Comparison of ENCODE assay signal across 2 cellular contexts in genomic region chr7:3544202-3544601, GRCh38.
TF ChIP-seq lines count a peak whose summit lies in the region.

No MANE protein-coding gene starts in this region.

TF ChIP-seq in IMR-90, 13 proteins besides CTCF, POLR2A, EP300 and RAD21:
- TF ChIP-seq USF2 (IDR thresholded peaks at IDR 0.05; ENCODE audit: low read depth, low read length) = no peak
- TF ChIP-seq CHD1 (IDR thresholded peaks at IDR 0.05; ENCODE audit: low read depth, low read length) = no peak
- no peak for TF ChIP-seq MAZ (IDR thresholded peaks at IDR 0.05; ENCODE audit: borderline replicate concordance, low read depth, low read length)
- no peak for TF ChIP-seq RCOR1 (IDR thresholded peaks at IDR 0.05; ENCODE audit: insufficient replicate concordance, low read length)
- no peak for TF ChIP-seq CEBPB (IDR thresholded peaks at IDR 0.05; ENCODE audit: low read depth, low read length)
- no peak for TF ChIP-seq NFE2L2 (IDR thresholded peaks at IDR 0.05; ENCODE audit: low read depth, low read length)
- no peak for TF ChIP-seq MXI1 (IDR thresholded peaks at IDR 0.05; ENCODE audit: borderline replicate concordance, low read depth, low read length)
- TF ChIP-seq RFX5 (IDR thresholded peaks at IDR 0.05; ENCODE audit: low read depth, low read length) = no peak
- TF ChIP-seq ELK1 (IDR thresholded peaks at IDR 0.05; ENCODE audit: borderline replicate concordance, low read depth, low read length) = no peak
TF ChIP-seq in IMR-90: peak in this region for 0.

TF ChIP-seq in K562, 482 proteins besides CTCF, POLR2A, EP300 and RAD21:
- TF ChIP-seq MYBL2 (IDR thresholded peaks at IDR 0.05; ENCODE audit: low read depth) = no peak
- no peak for TF ChIP-seq MYBL2 (CRISPR knock-in tag; IDR thresholded peaks at IDR 0.05; ENCODE audit: borderline replicate concordance)
- no peak for TF ChIP-seq ETV1 (tag; conservative IDR thresholded peaks at IDR 0.05; ENCODE audit: low read depth)
- TF ChIP-seq MYNN (IDR thresholded peaks at IDR 0.05) = no peak
- TF ChIP-seq MYNN (CRISPR knock-in tag; IDR thresholded peaks at IDR 0.05) = no peak
- no peak for TF ChIP-seq MGA (IDR thresholded peaks at IDR 0.05)
- TF ChIP-seq CBFB (CRISPR knock-in tag; IDR thresholded peaks at IDR 0.05) = no peak
- no peak for TF ChIP-seq ELK1 (CRISPR knock-in tag; IDR thresholded peaks at IDR 0.05)
- TF ChIP-seq GTF2B (IDR thresholded peaks at IDR 0.05; ENCODE audit: extremely low read depth, insufficient read length) = no peak
- TF ChIP-seq FOXK1 (CRISPR knock-in tag; IDR thresholded peaks at IDR 0.05; ENCODE audit: borderline replicate concordance) = no peak
- no peak for TF ChIP-seq NEUROD1 (IDR thresholded peaks at IDR 0.05; ENCODE audit: borderline replicate concordance, low read depth, low read length, partially characterized antibody)
- no peak for TF ChIP-seq TBL1XR1 (IDR thresholded peaks at IDR 0.05; ENCODE audit: low read length in 2 of 2)
